In genomic region chr12:124115496-124115895, GRCh38 we compare ENCODE assay signal across 27 cellular contexts.
"Had no signal": no experiment of that assay in that cellular context is flagged by ENCODE, and none has a peak within 500 bp of the region (broad histone marks: within the 10 kb centered on the region; RNA-seq: fewer than 3 reads in every experiment).

No MANE protein-coding gene starts in this region.

- H3K4me1 Mint-ChIP-seq: naive thymus-derived CD8-positive, alpha-beta T cell; stimulated activated naive CD8-positive, alpha-beta T cell treated with anti-CD3 and anti-CD28 coated beads, Interleukin-15, amount 100 ng/mL, for 72 hours had no signal

- H3K9me3 Mint-ChIP-seq: dendritic cell treated with granulocyte-macrophage colony-stimulating factor and Interleukin-4, amounts not matched to agents 40 ng/mL and 50 ng/mL, for 4 days; neural progenitor cell; stimulated activated naive CD8-positive, alpha-beta T cell treated with anti-CD3 and anti-CD28 coated beads, Interleukin-15, amount 100 ng/mL, for 72 hours had no signal

- H3K27me3 ChIP-seq: colonic mucosa, esophagus muscularis mucosa, foreskin keratinocyte, heart left ventricle, hepatocyte, neural progenitor cell, suprapubic skin, transverse colon, upper lobe of right lung, uterus had no signal

- DNase-seq: colonic mucosa; effector CD8-positive, alpha-beta T cell; foreskin keratinocyte; heart left ventricle; kidney; mesenchymal stem cell; naive thymus-derived CD8-positive, alpha-beta T cell; stimulated activated CD4-positive, alpha-beta T cell treated with anti-CD3 and anti-CD28 coated beads, Interleukin-12 subunit alpha, Interleukin-12 subunit beta, amount 100 ng/mL, for 4 hours; stimulated activated CD4-positive, alpha-beta T cell treated with anti-CD3 and anti-CD28 coated beads, Interleukin-1b, Interleukin-23, amount 100 ng/mL, for 48 hours; stimulated activated CD4-positive, alpha-beta T cell treated with anti-CD3 and anti-CD28 coated beads, Interleukin-4, amount 100 ng/mL, for 1 hour; stimulated activated CD8-positive, alpha-beta memory T cell treated with anti-CD3 and anti-CD28 coated beads, Interleukin-4, amount 100 ng/mL, for 48 hours; stimulated activated naive CD4-positive, alpha-beta T cell; stimulated activated naive CD8-positive, alpha-beta T cell treated with anti-CD3 and anti-CD28 coated beads, Interleukin-15, amount 100 ng/mL, for 72 hours; transverse colon; upper lobe of right lung; uterus had no signal

- H3K36me3 Mint-ChIP-seq: naive thymus-derived CD8-positive, alpha-beta T cell had no signal

- H3K4me2 ChIP-seq: hepatocyte, neural progenitor cell, smooth muscle cell had no signal

- ATAC-seq: foreskin keratinocyte; gastroesophageal sphincter; heart left ventricle; left lobe of liver; naive thymus-derived CD8-positive, alpha-beta T cell; sciatic nerve; stimulated activated naive CD8-positive, alpha-beta T cell treated with anti-CD3 and anti-CD28 coated beads, Interleukin-15, amount 100 ng/mL, for 72 hours; upper lobe of right lung had no signal

- H2AFZ ChIP-seq: hepatocyte, parathyroid adenoma had no signal

- H3K27ac Mint-ChIP-seq: dendritic cell treated with granulocyte-macrophage colony-stimulating factor and Interleukin-4, amounts not matched to agents 40 ng/mL and 50 ng/mL, for 4 days; progenitor cell of endocrine pancreas; stimulated activated naive CD8-positive, alpha-beta T cell treated with anti-CD3 and anti-CD28 coated beads, Interleukin-15, amount 100 ng/mL, for 72 hours had no signal

- H3K9me3 ChIP-seq: colonic mucosa, esophagus muscularis mucosa, gastroesophageal sphincter, suprapubic skin, transverse colon, upper lobe of right lung, uterus had no signal

- H3K27ac ChIP-seq: colonic mucosa, esophagus muscularis mucosa, foreskin keratinocyte, gastroesophageal sphincter, heart left ventricle, hepatocyte, neural progenitor cell, parathyroid adenoma, suprapubic skin, transverse colon, upper lobe of right lung, uterus had no signal

- H3K9ac ChIP-seq: neural progenitor cell, parathyroid adenoma had no signal

- H3K4me3 ChIP-seq: colonic mucosa, esophagus muscularis mucosa, gastroesophageal sphincter, heart left ventricle, hepatocyte, neural progenitor cell, smooth muscle cell, suprapubic skin, transverse colon, upper lobe of right lung, uterus had no signal

- H3K4me3 Mint-ChIP-seq: dendritic cell treated with granulocyte-macrophage colony-stimulating factor and Interleukin-4, amounts not matched to agents 40 ng/mL and 50 ng/mL, for 4 days; naive thymus-derived CD8-positive, alpha-beta T cell; neural progenitor cell; stimulated activated naive CD8-positive, alpha-beta T cell treated with anti-CD3 and anti-CD28 coated beads, Interleukin-15, amount 100 ng/mL, for 72 hours had no signal

- H3K79me2 ChIP-seq: hepatocyte, parathyroid adenoma had no signal

- H3K4me1 ChIP-seq: colonic mucosa, esophagus muscularis mucosa, foreskin keratinocyte, gastroesophageal sphincter, heart left ventricle, parathyroid adenoma, suprapubic skin, transverse colon, upper lobe of right lung, uterus had no signal

- H3K36me3 ChIP-seq: colonic mucosa, esophagus muscularis mucosa, gastroesophageal sphincter, heart left ventricle, neural progenitor cell, suprapubic skin, transverse colon, upper lobe of right lung, uterus had no signal

- H3K27me3 Mint-ChIP-seq: stimulated activated naive CD8-positive, alpha-beta T cell treated with anti-CD3 and anti-CD28 coated beads, Interleukin-15, amount 100 ng/mL, for 72 hours had no signal
